Comparison of ENCODE assay signal across 24 cellular contexts in the genomic region with DNA sequence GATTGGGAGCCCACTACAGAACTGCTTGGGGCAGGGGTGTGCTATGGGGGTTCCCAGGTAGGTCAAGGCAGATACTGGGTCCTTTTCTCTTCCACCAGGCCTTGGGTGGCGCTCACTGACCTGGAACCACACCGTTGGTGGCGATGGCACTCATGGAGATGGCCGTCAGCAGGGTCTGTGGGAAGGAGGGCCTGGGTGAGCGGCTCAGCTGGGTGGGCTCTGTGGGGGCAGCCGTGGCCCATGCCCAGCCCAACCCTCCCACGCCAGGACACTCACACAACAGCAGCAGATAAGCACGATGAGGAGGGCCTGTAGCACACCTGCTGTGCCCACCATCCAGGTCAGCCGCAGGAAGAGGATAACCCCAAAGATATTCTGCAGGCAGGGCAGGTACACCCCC. TPM values are rescaled to one million over a fixed set of nuclear protein-coding genes. Genes with fewer than 3 reads are reported as not detected.
A peak's percentile ranks its signal among the peaks of the same experiment; 100 is the strongest.
DNase-seq lines count a peak whose midpoint lies in the region; ATAC-seq, FAIRE-seq and TF ChIP-seq lines count a peak whose summit lies in the region.
"Had no signal": no experiment of that assay in that cellular context is flagged by ENCODE, and none has a peak within 500 bp of the region (broad histone marks: within the 10 kb centered on the region; RNA-seq: fewer than 3 reads in every experiment).

No MANE protein-coding gene starts in this region.

- peaks cover 34% of the 10 kb centered on the region for H3K36me3 Mint-ChIP-seq in activated CD8-positive, alpha-beta T cell treated with anti-CD3 and anti-CD28 coated beads, Interleukin-2, amount 10 ng/mL, durations not matched to agents 7 days and 5 days (ENCODE audit: low read depth)

- H3K36me3 ChIP-seq in left ventricle myocardium inferior: peaks cover 93% of the 10 kb centered on the region
- H3K36me3 ChIP-seq in K562 (ENCODE audit: control insufficient read depth, insufficient read depth, low read length): peaks cover 75% of the 10 kb centered on the region; the same call in 2 of the 3 replicates
- peaks cover 0 to 100% of the 10 kb centered on the region in 2 donors for H3K36me3 ChIP-seq in psoas muscle (ENCODE audit: insufficient read depth in 1 of 2, low read depth in 1 of 2)
- H3K36me3 ChIP-seq: BE2C had no signal

- TF ChIP-seq EP300 in K562 (IDR thresholded peaks at IDR 0.05; ENCODE audit: low read length): no peak

- no peaks in the 10 kb centered on the region for H3K27me3 Mint-ChIP-seq in activated CD8-positive, alpha-beta T cell treated with anti-CD3 and anti-CD28 coated beads, Interleukin-2, amount 10 ng/mL, durations not matched to agents 7 days and 5 days (ENCODE audit: low read depth)

- H3K27me3 ChIP-seq in left ventricle myocardium inferior (ENCODE audit: low read depth): no peaks in the 10 kb centered on the region
- no peaks in the 10 kb centered on the region for H3K27me3 ChIP-seq in K562 (ENCODE audit: control insufficient read depth in 2 of 2, insufficient read depth in 2 of 2, low read length in 2 of 2)
- no peaks in the 10 kb centered on the region for H3K27me3 ChIP-seq in psoas muscle (ENCODE audit: insufficient read depth in 3 of 3, low read length in 2 of 3)
- H3K27me3 ChIP-seq: BE2C had no signal

- POLR2A ChIA-PET in K562 (lab: Yijun Ruan, JAX): no interaction called here
- POLR2A ChIA-PET in activated CD8-positive, alpha-beta T cell treated with anti-CD3 and anti-CD28 coated beads, Interleukin-2, amount 10 ng/mL, durations not matched to agents 7 days and 5 days (lab: Charles Lee): no interaction called here

- H3K4me2 ChIP-seq in K562 (ENCODE audit: insufficient read depth, low read length): no peak overlapping the region

- CTCF ChIA-PET in K562 (lab: Yijun Ruan, JAX; ENCODE audit: low intra/inter-chr PET ratio): no interaction called here
- CTCF ChIA-PET in activated CD8-positive, alpha-beta T cell treated with anti-CD3 and anti-CD28 coated beads, Interleukin-2, amount 10 ng/mL, durations not matched to agents 7 days and 5 days (lab: Charles Lee): interaction anchor here (0.7 to 1.3 kb wide), 2 partner anchors 28 to 83 kb away, joined by 3 read pairs; no protein-coding TSS in a partner anchor

- H3K9me3 ChIP-seq in left ventricle myocardium inferior (replicated peaks): no peaks in the 10 kb centered on the region
- no peaks in the 10 kb centered on the region for H3K9me3 ChIP-seq in K562 (replicated peaks; ENCODE audit: control insufficient read depth, insufficient read depth, low read depth, low read length)
- no peaks in the 10 kb centered on the region for H3K9me3 ChIP-seq in psoas muscle
- H3K9me3 ChIP-seq: BE2C, HAP-1 had no signal

- peaks cover 4% of the 10 kb centered on the region; the same call in 1 of the 2 replicates for H4K20me1 ChIP-seq in K562 (replicated peaks; ENCODE audit: control insufficient read depth, insufficient read depth, low read length)

- H3K79me2 ChIP-seq in K562 (ENCODE audit: control insufficient read depth, insufficient read depth, low read length): no peaks in the 10 kb centered on the region

- no peak overlapping the region for H3K4me3 ChIP-seq in left ventricle myocardium inferior
- H3K4me3 ChIP-seq in K562: no peak overlapping the region
- no peak overlapping the region for H3K4me3 ChIP-seq in psoas muscle
- H3K4me3 ChIP-seq: HAP-1 had no signal

- 0 out of 4 replicates have a peak overlapping the region, but pooled peaks of 1 of the 2 experiments have one; percentile 4 for H3K9ac ChIP-seq in K562 (ENCODE audit: insufficient read depth in 1 of 2, low read depth in 2 of 2, low read length in 2 of 2)

- TF ChIP-seq CTCF in left ventricle myocardium inferior (IDR thresholded peaks at IDR 0.05; ENCODE audit: borderline replicate concordance): no peak
- no peak for TF ChIP-seq CTCF in K562 (IDR thresholded peaks at IDR 0.05 in 2 of 3, conservative IDR thresholded peaks at IDR 0.05 in 1 of 3; ENCODE audit: insufficient read depth in 2 of 3, low read depth in 1 of 3, low read length in 3 of 3)
- no peak for TF ChIP-seq CTCF in psoas muscle (IDR thresholded peaks at IDR 0.05)

- H3K27ac ChIP-seq in left ventricle myocardium inferior (replicated peaks) (peak overlapping the region; percentile 100), K562 (ENCODE audit: extremely low read depth, low read depth, low read length) (no peak overlapping the region), psoas muscle (peak overlapping the region; percentile 78)
- H3K27ac ChIP-seq: C4-2B, HL-60 had no signal

- H3K9me1 ChIP-seq in K562 (ENCODE audit: control insufficient read depth, insufficient read depth, low read length): peaks cover 5% of the 10 kb centered on the region

- no peak for ATAC-seq in Right ventricle myocardium inferior
- ATAC-seq in K562: no peak
- ATAC-seq in psoas muscle: no peak
- ATAC-seq in activated CD8-positive, alpha-beta T cell treated with anti-CD3 and anti-CD28 coated beads, Interleukin-2, amount 10 ng/mL, durations not matched to agents 7 days and 5 days: no peak
- ATAC-seq in HG03442 (IDR thresholded peaks at IDR 0.05; ENCODE audit: unreplicated experiment): no peak
- ATAC-seq: CD8-positive, alpha-beta T cell had no signal

- H3K4me1 ChIP-seq in left ventricle myocardium inferior (peaks cover 68% of the 10 kb centered on the region), K562 (replicated peaks in 1 of 2; ENCODE audit: control insufficient read depth in 2 of 2, insufficient read depth in 2 of 2, low read length in 2 of 2) (peaks cover 7 to 22% of the 10 kb centered on the region in 2 experiments; a peak in 4 of 5 replicates), psoas muscle (peaks cover 41% of the 10 kb centered on the region)
- H3K4me1 ChIP-seq: HAP-1 had no signal

- 90% methylated on average over 8 of the region's 9 CpGs for WGBS in K562 (ENCODE audit: insufficient coverage, low coverage, missing lambda C conversion rate)
- WGBS in psoas muscle, 3 donors: 93 to 95% (median 93%) methylated on average over 9 of the region's 9 CpGs

- TF ChIP-seq POLR2A in K562 (conservative IDR thresholded peaks at IDR 0.05): no peak

- no peak overlapping the region for H2AFZ ChIP-seq in K562 (ENCODE audit: low read depth, low read length)

- intact Hi-C loops in left ventricle myocardium inferior (cut with micrococcal nuclease): no loop called here
- intact Hi-C loops in Right ventricle myocardium inferior (cut with DNase I): no loop called here
- intact Hi-C loops in K562 (cut with micrococcal nuclease): no loop called here
- intact Hi-C loops in psoas muscle (cut with DNase I): no loop called here

- no peak overlapping the region for H3K27ac Mint-ChIP-seq in activated CD8-positive, alpha-beta T cell treated with anti-CD3 and anti-CD28 coated beads, Interleukin-2, amount 10 ng/mL, durations not matched to agents 7 days and 5 days
- H3K27ac Mint-ChIP-seq: CD8-positive, alpha-beta T cell had no signal

- no peak overlapping the region for H3K4me3 Mint-ChIP-seq in activated CD8-positive, alpha-beta T cell treated with anti-CD3 and anti-CD28 coated beads, Interleukin-2, amount 10 ng/mL, durations not matched to agents 7 days and 5 days
- H3K4me3 Mint-ChIP-seq: CD8-positive, alpha-beta T cell; HFFc6 had no signal

- no peak for DNase-seq in left ventricle myocardium inferior
- DNase-seq in Right ventricle myocardium inferior (ENCODE audit: missing footprints): no peak
- DNase-seq in K562 (ENCODE audit: extremely low read depth in 1 of 4, low spot score in 3 of 4): no peak
- DNase-seq in psoas muscle: no peak
- DNase-seq in stimulated activated CD4-positive, alpha-beta T cell treated with anti-CD3 and anti-CD28 coated beads, Interleukin-4, amount 100 ng/mL, for 24 hours: no peak
- DNase-seq in activated CD8-positive, alpha-beta T cell treated with anti-CD3 and anti-CD28 coated beads, Interleukin-2, amount 10 ng/mL, durations not matched to agents 7 days and 5 days: no peak
- DNase-seq: ACHN; BE2C; CD8-positive, alpha-beta T cell; COR-L47; DMS153; DND-41; GDM1; HFFc6; KBM-7 had no signal

- BruUV-seq in K562 (replicated peaks; lab: Mats Ljungman, UMichigan): no TSS peak

- TF ChIP-seq RAD21 in K562 (CRISPR knock-in tag; conservative IDR thresholded peaks at IDR 0.05 in 1 of 2, IDR thresholded peaks at IDR 0.05 in 1 of 2): no peak

- no peaks in the 10 kb centered on the region for H3K4me1 Mint-ChIP-seq in activated CD8-positive, alpha-beta T cell treated with anti-CD3 and anti-CD28 coated beads, Interleukin-2, amount 10 ng/mL, durations not matched to agents 7 days and 5 days (ENCODE audit: low read depth)

- in situ Hi-C loops in K562 (cut with MboI): no loop called here

- H3K9me3 Mint-ChIP-seq in activated CD8-positive, alpha-beta T cell treated with anti-CD3 and anti-CD28 coated beads, Interleukin-2, amount 10 ng/mL, durations not matched to agents 7 days and 5 days (ENCODE audit: insufficient read depth): no peaks in the 10 kb centered on the region
- H3K9me3 Mint-ChIP-seq: CD8-positive, alpha-beta T cell; HFFc6 had no signal

- no peak for FAIRE-seq in K562 (lab: Jason Lieb, UNC)
- FAIRE-seq: D721Med, GM12892, GM19239, H1 had no signal

RNA-seq across cellular contexts. Expression of a gene that starts 10.8 kb away (rescaled TPM):
- total RNA-seq in left ventricle myocardium inferior: 79.2 TPM
- total RNA-seq in Right ventricle myocardium inferior: 97.5 TPM
- 178 and 539 TPM in 2 replicates for total RNA-seq in K562 (2011; cell fraction: chromatin; rRNA removed; ENCODE audit: low replicate concordance)
- 265 and 279 TPM in 2 replicates for total RNA-seq in K562 (2011; cell fraction: nucleolus; rRNA removed)
- total RNA-seq in K562 (2011; cell fraction: nucleoplasm; rRNA removed): 167 and 175 TPM in 2 replicates
- total RNA-seq in K562 (2014; rRNA removed): 15.0 and 16.9 TPM in 2 replicates
- 9.9 and 10.0 TPM in 2 replicates for total RNA-seq in K562 (2014; rRNA removed; fragmentation: Illumina TruSeq; extraction: Trizol)
- total RNA-seq in K562 (2015; rRNA removed; fragmentation: Illumina TruSeq; extraction: Trizol): 10.4 and 11.6 TPM in 2 replicates
- total RNA-seq in K562 (2021): 32.8 and 43.5 TPM in 2 replicates
- polyA plus RNA-seq in K562 (2011; rRNA removed): 22.9 and 48.4 TPM in 2 replicates
- polyA plus RNA-seq in K562 (2011; cell fraction: cytosol; rRNA removed): 30.2 and 36.7 TPM in 2 replicates
- 238 and 295 TPM in 2 replicates for polyA plus RNA-seq in K562 (2011; cell fraction: nucleus; rRNA removed)
- 24.3 and 29.4 TPM in 2 replicates for polyA plus RNA-seq in K562 (2012)
- polyA plus RNA-seq in K562 (2014; fragmentation: Illumina TruSeq; extraction: Trizol): 24.1 and 30.0 TPM in 2 replicates
- 1 to 10 TPM in 1 of 2 experiments, under 1 TPM in 1; 0.75 to 1.8 TPM for polyA plus RNA-seq in K562 (2014; fragmentation: Nextera tagmentation; extraction: Ambion mirVana)
- polyA plus RNA-seq in K562 (2014; rRNA removed): 25.1 and 32.7 TPM in 2 replicates
- polyA minus RNA-seq in K562 (2011; rRNA and poly(A)+ RNA removed): 24.9 and 34.3 TPM in 2 replicates
- polyA minus RNA-seq in K562 (2011; cell fraction: cytosol; rRNA and poly(A)+ RNA removed): 24.5 and 42.6 TPM in 2 replicates
- polyA minus RNA-seq in K562 (2011; cell fraction: nucleus; rRNA and poly(A)+ RNA removed): 67.9 and 90.5 TPM in 2 replicates
- total RNA-seq in psoas muscle: 10 to 100 TPM; 24.1 to 89.5 (median 34.9) TPM
- 10 to 100 TPM; 18.3 to 34.8 (median 26.0) TPM for polyA plus RNA-seq in psoas muscle
- 10 to 100 TPM; 42.5 TPM for total RNA-seq in activated CD8-positive, alpha-beta T cell treated with anti-CD3 and anti-CD28 coated beads, Interleukin-2, amount 10 ng/mL, durations not matched to agents 7 days and 5 days

RNA-seq across cellular contexts. Expression of a gene that starts 13.7 kb away (rescaled TPM):
- total RNA-seq in left ventricle myocardium inferior (23.2 TPM), Right ventricle myocardium inferior (19.0 TPM), K562 (2014; rRNA removed) (6.8 and 9.0 TPM in 2 replicates), K562 (2014; rRNA removed; fragmentation: Illumina TruSeq; extraction: Trizol) (3.0 and 3.2 TPM in 2 replicates), K562 (2015; rRNA removed; fragmentation: Illumina TruSeq; extraction: Trizol) (4.1 and 4.5 TPM in 2 replicates), K562 (2021) (14.2 and 21.0 TPM in 2 replicates), psoas muscle (10 to 100 TPM in 2 of 4 donors, 1 to 10 TPM in 2; 5.9 to 15.1 (median 10.2) TPM)
- total RNA-seq in K562 (2011; cell fraction: chromatin; rRNA removed; ENCODE audit: low replicate concordance): 40.9 and 121 TPM in 2 replicates
- 59.7 and 75.9 TPM in 2 replicates for total RNA-seq in K562 (2011; cell fraction: nucleolus; rRNA removed)
- total RNA-seq in K562 (2011; cell fraction: nucleoplasm; rRNA removed): 41.1 and 47.6 TPM in 2 replicates
- polyA plus RNA-seq in K562 (2011; rRNA removed) (6.7 and 14.9 TPM in 2 replicates), K562 (2014; fragmentation: Illumina TruSeq; extraction: Trizol) (5.0 and 5.6 TPM in 2 replicates), K562 (2014; fragmentation: Nextera tagmentation; extraction: Ambion mirVana) (under 1 TPM; 0.46 to 0.94 TPM), K562 (2014; rRNA removed) (7.6 and 14.9 TPM in 2 replicates), psoas muscle (1 to 10 TPM; 4.1 to 8.6 (median 4.7) TPM)
- 9.5 and 10.8 TPM in 2 replicates for polyA plus RNA-seq in K562 (2011; cell fraction: cytosol; rRNA removed)
- 72.6 and 86.1 TPM in 2 replicates for polyA plus RNA-seq in K562 (2011; cell fraction: nucleus; rRNA removed)
- 14.1 and 15.5 TPM in 2 replicates for polyA plus RNA-seq in K562 (2012)
- polyA minus RNA-seq in K562 (2011; rRNA and poly(A)+ RNA removed): 1.5 and 2.2 TPM in 2 replicates
- polyA minus RNA-seq in K562 (2011; cell fraction: cytosol; rRNA and poly(A)+ RNA removed): 2.3 and 6.2 TPM in 2 replicates
- polyA minus RNA-seq in K562 (2011; cell fraction: nucleus; rRNA and poly(A)+ RNA removed): 8.9 and 10.0 TPM in 2 replicates
- 10 to 100 TPM; 22.4 to 23.1 TPM for total RNA-seq in activated CD8-positive, alpha-beta T cell treated with anti-CD3 and anti-CD28 coated beads, Interleukin-2, amount 10 ng/mL, durations not matched to agents 7 days and 5 days

RNA-seq across cellular contexts. Expression of a gene that starts 21.0 kb away (rescaled TPM):
- 55.8 TPM for total RNA-seq in left ventricle myocardium inferior
- 59.3 TPM for total RNA-seq in Right ventricle myocardium inferior
- total RNA-seq in K562 (2011; cell fraction: chromatin; rRNA removed; ENCODE audit: low replicate concordance): 1.6 and 9.1 TPM in 2 replicates
- total RNA-seq in K562 (2011; cell fraction: nucleolus; rRNA removed): 14.7 and 18.7 TPM in 2 replicates
- 7.4 and 9.6 TPM in 2 replicates for total RNA-seq in K562 (2011; cell fraction: nucleoplasm; rRNA removed)
- total RNA-seq in K562 (2014; rRNA removed): 101 and 105 TPM in 2 replicates
- 17.9 and 24.9 TPM in 2 replicates for total RNA-seq in K562 (2014; rRNA removed; fragmentation: Illumina TruSeq; extraction: Trizol)
- total RNA-seq in K562 (2015; rRNA removed; fragmentation: Illumina TruSeq; extraction: Trizol): 53.1 and 53.4 TPM in 2 replicates
- total RNA-seq in K562 (2021): 73.0 and 73.1 TPM in 2 replicates
- polyA plus RNA-seq in K562 (2011; rRNA removed): 17.3 and 21.0 TPM in 2 replicates
- polyA plus RNA-seq in K562 (2011; cell fraction: cytosol; rRNA removed): 46.1 and 143 TPM in 2 replicates
- 17.2 and 24.0 TPM in 2 replicates for polyA plus RNA-seq in K562 (2011; cell fraction: nucleus; rRNA removed)
- polyA plus RNA-seq in K562 (2012): 84.8 and 94.3 TPM in 2 replicates
- 11.7 and 44.6 TPM in 2 replicates for polyA plus RNA-seq in K562 (2014; fragmentation: Illumina TruSeq; extraction: Trizol)
- polyA plus RNA-seq in K562 (2014; fragmentation: Nextera tagmentation; extraction: Ambion mirVana): 10 to 100 TPM; 33.5 to 51.0 TPM
- polyA plus RNA-seq in K562 (2014; rRNA removed): 94.1 and 118 TPM in 2 replicates
- polyA minus RNA-seq in K562 (2011; rRNA and poly(A)+ RNA removed): 2.5 and 3.3 TPM in 2 replicates
- polyA minus RNA-seq in K562 (2011; cell fraction: cytosol; rRNA and poly(A)+ RNA removed): 20.3 and 25.1 TPM in 2 replicates
- polyA minus RNA-seq in K562 (2011; cell fraction: nucleus; rRNA and poly(A)+ RNA removed): 13.1 and 14.0 TPM in 2 replicates
- total RNA-seq in psoas muscle: 10 to 100 TPM; 27.6 to 34.7 (median 31.6) TPM
- 10 to 100 TPM; 55.0 to 98.6 (median 67.3) TPM for polyA plus RNA-seq in psoas muscle
- total RNA-seq in activated CD8-positive, alpha-beta T cell treated with anti-CD3 and anti-CD28 coated beads, Interleukin-2, amount 10 ng/mL, durations not matched to agents 7 days and 5 days: 100 to 1,000 TPM; 257 to 275 TPM

RNA-seq across cellular contexts. Expression of a gene that starts 22.7 kb away (rescaled TPM):
- total RNA-seq in left ventricle myocardium inferior (not detected), Right ventricle myocardium inferior (not detected), K562 (2014; rRNA removed) (not detected in 2 replicates), K562 (2014; rRNA removed; fragmentation: Illumina TruSeq; extraction: Trizol) (not detected in 2 replicates), K562 (2015; rRNA removed; fragmentation: Illumina TruSeq; extraction: Trizol) (not detected in 2 replicates), K562 (2021) (not detected in 2 replicates), psoas muscle (under 1 TPM in 3 of 4 donors, not detected in 1; 0.10 to 0.22 (median 0.17) TPM)
- not detected in 2 replicates for total RNA-seq in K562 (2011; cell fraction: chromatin; rRNA removed; ENCODE audit: low replicate concordance)
- not detected in 2 replicates for total RNA-seq in K562 (2011; cell fraction: nucleolus; rRNA removed)
- total RNA-seq in K562 (2011; cell fraction: nucleoplasm; rRNA removed): not detected in 2 replicates
- polyA plus RNA-seq in K562 (2011; rRNA removed) (not detected in 2 replicates), K562 (2014; fragmentation: Illumina TruSeq; extraction: Trizol) (not detected in 2 replicates), K562 (2014; fragmentation: Nextera tagmentation; extraction: Ambion mirVana) (not detected), K562 (2014; rRNA removed) (not detected in 2 replicates), psoas muscle (under 1 TPM in 2 of 3 donors, not detected in 1; 0.12 to 0.45 TPM)
- polyA plus RNA-seq in K562 (2011; cell fraction: cytosol; rRNA removed): 0.06 TPM in 1 of 2 replicates, not detected in the other
- 0.07 TPM in 1 of 2 replicates, not detected in the other for polyA plus RNA-seq in K562 (2011; cell fraction: nucleus; rRNA removed)
- polyA plus RNA-seq in K562 (2012): not detected in 2 replicates
- not detected in 2 replicates for polyA minus RNA-seq in K562 (2011; rRNA and poly(A)+ RNA removed)
- polyA minus RNA-seq in K562 (2011; cell fraction: cytosol; rRNA and poly(A)+ RNA removed): not detected in 2 replicates
- not detected in 2 replicates for polyA minus RNA-seq in K562 (2011; cell fraction: nucleus; rRNA and poly(A)+ RNA removed)
- not detected for total RNA-seq in activated CD8-positive, alpha-beta T cell treated with anti-CD3 and anti-CD28 coated beads, Interleukin-2, amount 10 ng/mL, durations not matched to agents 7 days and 5 days
- total RNA-seq: A172, HFFc6 had no signal

RNA-seq across cellular contexts. Expression of a gene that starts 26.0 kb away (rescaled TPM):
- 0.71 TPM for total RNA-seq in left ventricle myocardium inferior
- 0.81 TPM for total RNA-seq in Right ventricle myocardium inferior
- 6.7 and 9.8 TPM in 2 replicates for total RNA-seq in K562 (2011; cell fraction: chromatin; rRNA removed; ENCODE audit: low replicate concordance)
- total RNA-seq in K562 (2011; cell fraction: nucleolus; rRNA removed): 9.2 and 10.8 TPM in 2 replicates
- total RNA-seq in K562 (2011; cell fraction: nucleoplasm; rRNA removed): 3.4 and 3.5 TPM in 2 replicates
- total RNA-seq in K562 (2014; rRNA removed): 4.0 and 5.6 TPM in 2 replicates
- 2.0 and 2.4 TPM in 2 replicates for total RNA-seq in K562 (2014; rRNA removed; fragmentation: Illumina TruSeq; extraction: Trizol)
- 2.4 and 3.4 TPM in 2 replicates for total RNA-seq in K562 (2015; rRNA removed; fragmentation: Illumina TruSeq; extraction: Trizol)
- 3.8 and 4.1 TPM in 2 replicates for total RNA-seq in K562 (2021)
- 1.4 TPM in 2 replicates for polyA plus RNA-seq in K562 (2011; rRNA removed)
- polyA plus RNA-seq in K562 (2011; cell fraction: cytosol; rRNA removed): 2.0 and 5.9 TPM in 2 replicates
- 4.2 and 10.5 TPM in 2 replicates for polyA plus RNA-seq in K562 (2011; cell fraction: nucleus; rRNA removed)
- polyA plus RNA-seq in K562 (2012): 1.8 and 4.6 TPM in 2 replicates
- polyA plus RNA-seq in K562 (2014; fragmentation: Illumina TruSeq; extraction: Trizol): 3.3 TPM in 2 replicates
- polyA plus RNA-seq in K562 (2014; fragmentation: Nextera tagmentation; extraction: Ambion mirVana): 1 to 10 TPM; 1.7 to 2.5 TPM
- 5.2 and 5.5 TPM in 2 replicates for polyA plus RNA-seq in K562 (2014; rRNA removed)
- 0.75 and 1.7 TPM in 2 replicates for polyA minus RNA-seq in K562 (2011; rRNA and poly(A)+ RNA removed)
- 0.95 and 1.7 TPM in 2 replicates for polyA minus RNA-seq in K562 (2011; cell fraction: cytosol; rRNA and poly(A)+ RNA removed)
- 0.78 and 2.2 TPM in 2 replicates for polyA minus RNA-seq in K562 (2011; cell fraction: nucleus; rRNA and poly(A)+ RNA removed)
- total RNA-seq in psoas muscle: 1 to 10 TPM in 1 of 4 donors, under 1 TPM in 3; 0.27 to 1.1 (median 0.79) TPM
- 1 to 10 TPM; 1.1 TPM for polyA plus RNA-seq in psoas muscle
- 1 to 10 TPM; 5.5 TPM for total RNA-seq in activated CD8-positive, alpha-beta T cell treated with anti-CD3 and anti-CD28 coated beads, Interleukin-2, amount 10 ng/mL, durations not matched to agents 7 days and 5 days
